In the genomic region with DNA sequence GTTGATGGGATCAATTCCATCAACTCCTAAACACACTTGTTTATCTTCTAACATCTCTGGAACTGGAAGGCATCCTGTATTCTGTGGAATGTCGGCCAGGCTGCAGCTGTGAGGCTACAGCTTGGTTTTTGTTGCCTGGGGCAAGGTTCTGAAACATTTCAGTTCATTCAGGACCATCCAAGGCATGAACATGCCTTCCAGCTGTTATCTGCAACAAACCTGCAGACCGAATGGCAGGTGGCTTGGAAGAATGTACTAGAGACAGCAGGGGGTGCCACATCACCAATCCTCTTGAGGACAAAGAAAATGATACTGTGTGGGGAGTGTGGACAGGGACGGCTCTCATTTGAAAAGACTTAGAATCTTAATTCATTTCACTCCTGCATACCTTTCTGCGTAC, we compare ENCODE assay signal across 8 cellular contexts. TPM values are rescaled to one million over a fixed set of nuclear protein-coding genes. Genes with fewer than 3 reads are reported as not detected.
DNase-seq lines count a peak whose midpoint lies in the region; ATAC-seq and TF ChIP-seq lines count a peak whose summit lies in the region.

No MANE protein-coding gene starts in this region.

- no peak for ATAC-seq in Right ventricle myocardium inferior
- no peak for ATAC-seq in HG03378 (IDR thresholded peaks at IDR 0.05; ENCODE audit: unreplicated experiment)

- in situ Hi-C loops in brain microvascular endothelial cell (cut with HindIII; ENCODE audit: low pct_ligation_motif_present, low sequenced_read_pairs) = no loop called here

- peak; percentile 18 for TF ChIP-seq CTCF in cardiac muscle cell (IDR thresholded peaks at IDR 0.05; ENCODE audit: low read depth, low read length)
- TF ChIP-seq CTCF in brain microvascular endothelial cell (IDR thresholded peaks at IDR 0.05; ENCODE audit: low read depth, low read length, missing control alignments) = peak; percentile 61

- DNase-seq in cardiac muscle cell (ENCODE audit: low read depth in 1 of 2, low spot score in 1 of 2) (peak; percentile 17 to 60), Right ventricle myocardium inferior (ENCODE audit: missing footprints) (no peak), NCI-H2171 (lab: John Stamatoyannopoulos, UW) (peak; percentile 14), brain microvascular endothelial cell (peak; percentile 60), midbrain (lab: John Stamatoyannopoulos, UW) (peak; percentile 38), GOT3 (lab: John Stamatoyannopoulos, UW) (no peak), NOMO-1 (lab: John Stamatoyannopoulos, UW; ENCODE audit: unreplicated experiment in 2 of 2) (no peak)

- H3K27me3 ChIP-seq in cardiac muscle cell = no peaks in the 10 kb centered on the region
- H3K27me3 ChIP-seq in brain microvascular endothelial cell (replicated peaks) = no peaks in the 10 kb centered on the region

- H3K27ac ChIP-seq in cardiac muscle cell = no peak overlapping the region
- H3K27ac ChIP-seq in brain microvascular endothelial cell = no peak overlapping the region

- H3K4me1 ChIP-seq in cardiac muscle cell (ENCODE audit: low read depth) = peaks cover 12% of the 10 kb centered on the region

- H3K4me3 ChIP-seq in cardiac muscle cell = no peak overlapping the region
- H3K4me3 ChIP-seq in brain microvascular endothelial cell (ENCODE audit: low read depth, low read length) = no peak overlapping the region

- intact Hi-C loops in Right ventricle myocardium inferior (cut with DNase I) = no loop called here

- H3K9me3 ChIP-seq in cardiac muscle cell (ENCODE audit: low read depth) = no peaks in the 10 kb centered on the region

- no peaks in the 10 kb centered on the region for H3K36me3 ChIP-seq in cardiac muscle cell
- H3K36me3 ChIP-seq in brain microvascular endothelial cell (replicated peaks) = no peaks in the 10 kb centered on the region

RNA-seq across cellular contexts. Expression of gene PAPOLB, which starts 12.4 kb away (rescaled TPM):
- total RNA-seq in cardiac muscle cell (0.28 and 0.39 TPM in 2 replicates), Right ventricle myocardium inferior (0.08 TPM)
- polyA plus RNA-seq in cardiac muscle cell = not detected in 2 replicates

RNA-seq across cellular contexts. Expression of gene RADIL, which starts 34.1 kb away (rescaled TPM):
- total RNA-seq in cardiac muscle cell (61.2 and 110 TPM in 2 replicates), Right ventricle myocardium inferior (3.9 TPM)
- polyA plus RNA-seq in cardiac muscle cell = 41.6 and 60.6 TPM in 2 replicates

Comparison
In these comparisons a context has a peak if more than half of its experiments do, and no peak if none do; other contexts are left out.
1. DNase-seq: peak in cardiac muscle cell (2 of 2), NCI-H2171 (single experiment), brain microvascular endothelial cell (single experiment) and midbrain (single experiment); none in Right ventricle myocardium inferior (single experiment), GOT3 (single experiment) and NOMO-1 (0 of 2).
2. RNA of gene RADIL, which starts 34.1 kb away (total RNA-seq): 61.2 to 110 TPM in cardiac muscle cell; 3.9 TPM in Right ventricle myocardium inferior (single experiment); every median in the first group is over 10 times any median in the second.